In the genomic region with DNA sequence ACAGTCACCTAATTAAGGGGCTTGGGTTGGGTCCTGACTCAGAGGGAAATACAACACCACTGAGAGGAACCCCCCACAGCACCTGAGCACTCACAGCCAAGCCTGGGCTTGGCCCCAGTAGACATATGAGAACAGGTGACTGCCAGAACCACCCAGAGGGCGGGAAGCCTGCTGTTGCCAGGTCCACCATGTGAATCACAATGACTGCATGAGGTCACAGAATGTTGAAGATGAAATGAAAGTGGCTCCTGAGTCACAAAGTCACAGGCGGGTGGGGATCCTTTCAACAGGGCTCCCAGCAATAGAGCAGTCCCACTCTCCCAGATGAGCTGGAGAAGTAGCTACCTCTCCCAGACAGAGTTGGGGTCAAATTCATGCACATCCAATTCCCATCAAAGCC, we compare ENCODE assay signal across 27 cellular contexts. TPM values are rescaled to one million over a fixed set of nuclear protein-coding genes. Genes with fewer than 3 reads are reported as not detected.
DNase-seq lines count a peak whose midpoint lies in the region; ATAC-seq and TF ChIP-seq lines count a peak whose summit lies in the region.
"Had no signal": no experiment of that assay in that cellular context is flagged by ENCODE, and none has a peak within 500 bp of the region (broad histone marks: within the 10 kb centered on the region; RNA-seq: fewer than 3 reads in every experiment).

Gene LRRC74A, plus strand, starts transcription at position 287 of the 400 bp plus-strand sequence. CDS start 290 bp downstream, outside the sequence.

- TF ChIP-seq CTCF in progenitor cell of endocrine pancreas (IDR thresholded peaks at IDR 0.05; ENCODE audit: unreplicated experiment), result no peak

- no peaks in the 10 kb centered on the region for H3K27me3 Mint-ChIP-seq in dendritic cell treated with granulocyte-macrophage colony-stimulating factor and Interleukin-4, amounts not matched to agents 40 ng/mL and 50 ng/mL, for 4 days
- no peaks in the 10 kb centered on the region for H3K27me3 Mint-ChIP-seq in progenitor cell of endocrine pancreas
- H3K27me3 Mint-ChIP-seq in T-helper 2 cell treated with Interferon-gamma antibody and Interleukin-4, amounts not matched to agents 5 μg/mL and 100 μg/mL, for 36 hours (ENCODE audit: low read depth), result peaks cover 6% of the 10 kb centered on the region

- peaks cover 47% of the 10 kb centered on the region for H3K4me1 Mint-ChIP-seq in dendritic cell treated with granulocyte-macrophage colony-stimulating factor and Interleukin-4, amounts not matched to agents 40 ng/mL and 50 ng/mL, for 4 days (ENCODE audit: low read depth)
- peaks cover 35% of the 10 kb centered on the region for H3K4me1 Mint-ChIP-seq in progenitor cell of endocrine pancreas (ENCODE audit: low read depth)
- no peaks in the 10 kb centered on the region for H3K4me1 Mint-ChIP-seq in T-helper 2 cell treated with Interferon-gamma antibody and Interleukin-4, amounts not matched to agents 5 μg/mL and 100 μg/mL, for 36 hours (ENCODE audit: low read depth)
- H3K4me1 Mint-ChIP-seq: activated naive CD8-positive, alpha-beta T cell treated with anti-CD3 and anti-CD28 coated beads, Interleukin-2, amount 10 ng/mL, durations not matched to agents 7 days and 5 days; immature natural killer cell had no signal

- no peak for TF ChIP-seq RAD21 in Ishikawa (IDR thresholded peaks at IDR 0.05; ENCODE audit: low read depth)

- no peaks in the 10 kb centered on the region for H3K9me3 Mint-ChIP-seq in activated naive CD4-positive, alpha-beta T cell treated with anti-CD3 and anti-CD28 coated beads, Interleukin-2, amount 50 U/mL, for 72 hours
- H3K9me3 Mint-ChIP-seq in dendritic cell treated with granulocyte-macrophage colony-stimulating factor and Interleukin-4, amounts not matched to agents 40 ng/mL and 50 ng/mL, for 4 days, result no peaks in the 10 kb centered on the region
- no peaks in the 10 kb centered on the region for H3K9me3 Mint-ChIP-seq in progenitor cell of endocrine pancreas (ENCODE audit: low read depth)
- no peaks in the 10 kb centered on the region for H3K9me3 Mint-ChIP-seq in T-helper 2 cell treated with Interferon-gamma antibody and Interleukin-4, amounts not matched to agents 5 μg/mL and 100 μg/mL, for 36 hours
- H3K9me3 Mint-ChIP-seq: activated naive CD8-positive, alpha-beta T cell treated with anti-CD3 and anti-CD28 coated beads, Interleukin-2, amount 10 ng/mL, durations not matched to agents 7 days and 5 days; immature natural killer cell; natural killer cell treated with Interleukin-12 subunit alpha and Interleukin-12 subunit beta and Interleukin-15 and Interleukin-18, amount 100 ng/mL, for 72 hours had no signal

- H3K36me3 Mint-ChIP-seq in activated naive CD4-positive, alpha-beta T cell treated with anti-CD3 and anti-CD28 coated beads, Interleukin-2, amount 50 U/mL, for 72 hours, result no peaks in the 10 kb centered on the region
- H3K36me3 Mint-ChIP-seq in dendritic cell treated with granulocyte-macrophage colony-stimulating factor and Interleukin-4, amounts not matched to agents 40 ng/mL and 50 ng/mL, for 4 days (ENCODE audit: low read depth), result no peaks in the 10 kb centered on the region
- H3K36me3 Mint-ChIP-seq in progenitor cell of endocrine pancreas (ENCODE audit: insufficient read depth), result peaks cover 5% of the 10 kb centered on the region
- H3K36me3 Mint-ChIP-seq in T-helper 2 cell treated with Interferon-gamma antibody and Interleukin-4, amounts not matched to agents 5 μg/mL and 100 μg/mL, for 36 hours (ENCODE audit: low read depth), result no peaks in the 10 kb centered on the region
- H3K36me3 Mint-ChIP-seq: activated naive CD8-positive, alpha-beta T cell treated with anti-CD3 and anti-CD28 coated beads, Interleukin-2, amount 10 ng/mL, durations not matched to agents 7 days and 5 days; immature natural killer cell; natural killer cell treated with Interleukin-12 subunit alpha and Interleukin-12 subunit beta and Interleukin-15 and Interleukin-18, amount 100 ng/mL, for 72 hours had no signal

- TF ChIP-seq EP300 in Ishikawa (IDR thresholded peaks at IDR 0.05; ENCODE audit: borderline replicate concordance), result no peak

- H3K27ac Mint-ChIP-seq in activated naive CD4-positive, alpha-beta T cell treated with anti-CD3 and anti-CD28 coated beads, Interleukin-2, amount 50 U/mL, for 72 hours, result no peak within 1 kb of the TSS
- H3K27ac Mint-ChIP-seq in dendritic cell treated with granulocyte-macrophage colony-stimulating factor and Interleukin-4, amounts not matched to agents 40 ng/mL and 50 ng/mL, for 4 days, result peak within 1 kb of the TSS; percentile 47
- H3K27ac Mint-ChIP-seq in progenitor cell of endocrine pancreas, result peak within 1 kb of the TSS; percentile 98
- no peak within 1 kb of the TSS for H3K27ac Mint-ChIP-seq in T-helper 2 cell treated with Interferon-gamma antibody and Interleukin-4, amounts not matched to agents 5 μg/mL and 100 μg/mL, for 36 hours
- H3K27ac Mint-ChIP-seq: activated naive CD8-positive, alpha-beta T cell treated with anti-CD3 and anti-CD28 coated beads, Interleukin-2, amount 10 ng/mL, durations not matched to agents 7 days and 5 days; natural killer cell treated with Interleukin-12 subunit alpha and Interleukin-12 subunit beta and Interleukin-15 and Interleukin-18, amount 100 ng/mL, for 72 hours had no signal

- peak; percentile 7 to 20 for ATAC-seq in activated naive CD4-positive, alpha-beta T cell treated with anti-CD3 and anti-CD28 coated beads, Interleukin-2, amount 50 U/mL, for 72 hours
- ATAC-seq: left lung; natural killer cell treated with Interleukin-12 subunit alpha and Interleukin-12 subunit beta and Interleukin-15 and Interleukin-18, amount 100 ng/mL, for 72 hours; right cardiac atrium had no signal

- no peak for DNase-seq in activated naive CD4-positive, alpha-beta T cell treated with anti-CD3 and anti-CD28 coated beads, Interleukin-2, amount 50 U/mL, for 72 hours (ENCODE audit: low spot score in 2 of 2)
- DNase-seq in activated naive CD4-positive, alpha-beta T cell treated with Interleukin-2 at 50 U/mL for 16 hours, result no peak
- no peak for DNase-seq in progenitor cell of endocrine pancreas (ENCODE audit: low spot score, unreplicated experiment)
- DNase-seq in T-helper 2 cell treated with Interferon-gamma antibody and Interleukin-4, amounts not matched to agents 5 μg/mL and 100 μg/mL, for 36 hours (ENCODE audit: low spot score), result no peak
- DNase-seq in foreskin melanocyte, result no peak
- DNase-seq: activated naive CD8-positive, alpha-beta T cell treated with anti-CD3 and anti-CD28 coated beads, Interleukin-2, amount 10 ng/mL, durations not matched to agents 7 days and 5 days; cerebellar nuclear complex; foreskin fibroblast; immature natural killer cell; left lung; NCI-H2081; NCI-H510A; NK-92 treated with Interleukin-12 subunit alpha and Interleukin-12 subunit beta, amount 100 ng/mL, for 24 hours; ovary; right cardiac atrium; SHP77; spleen; stimulated activated CD4-positive, alpha-beta T cell treated with anti-CD3 and anti-CD28 coated beads, Interleukin-4, amount 100 ng/mL, for 1 hour; stimulated activated naive CD4-positive, alpha-beta T cell; SW 1271; thyroid gland had no signal

- intact Hi-C loops in dendritic cell treated with granulocyte-macrophage colony-stimulating factor and Interleukin-4, amounts not matched to agents 40 ng/mL and 50 ng/mL, for 4 days (cut with micrococcal nuclease), result no loop called here

- H3K4me3 Mint-ChIP-seq in dendritic cell treated with granulocyte-macrophage colony-stimulating factor and Interleukin-4, amounts not matched to agents 40 ng/mL and 50 ng/mL, for 4 days, result no peak within 1 kb of the TSS
- H3K4me3 Mint-ChIP-seq in progenitor cell of endocrine pancreas (ENCODE audit: low read depth), result no peak within 1 kb of the TSS
- H3K4me3 Mint-ChIP-seq in T-helper 2 cell treated with Interferon-gamma antibody and Interleukin-4, amounts not matched to agents 5 μg/mL and 100 μg/mL, for 36 hours, result no peak within 1 kb of the TSS
- H3K4me3 Mint-ChIP-seq: activated naive CD8-positive, alpha-beta T cell treated with anti-CD3 and anti-CD28 coated beads, Interleukin-2, amount 10 ng/mL, durations not matched to agents 7 days and 5 days; immature natural killer cell; natural killer cell treated with Interleukin-12 subunit alpha and Interleukin-12 subunit beta and Interleukin-15 and Interleukin-18, amount 100 ng/mL, for 72 hours had no signal

TF ChIP-seq in Ishikawa, 13 proteins besides CTCF, POLR2A, EP300 and RAD21:
- no peak for TF ChIP-seq TEAD4 (IDR thresholded peaks at IDR 0.05)
- TF ChIP-seq, protein P1, sequence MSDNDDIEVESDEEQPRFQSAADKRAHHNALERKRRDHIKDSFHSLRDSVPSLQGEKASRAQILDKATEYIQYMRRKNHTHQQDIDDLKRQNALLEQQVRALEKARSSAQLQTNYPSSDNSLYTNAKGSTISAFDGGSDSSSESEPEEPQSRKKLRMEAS (IDR thresholded peaks at IDR 0.05), result peak; percentile 88
- TF ChIP-seq CEBPB (IDR thresholded peaks at IDR 0.05), result no peak
- 0 out of 2 replicates have a peak, but pooled peaks have one; percentile 4 for TF ChIP-seq USF1 (IDR thresholded peaks at IDR 0.05)

RNA-seq across cellular contexts. Expression of gene LRRC74A, which starts in this region (rescaled TPM):
- total RNA-seq in activated naive CD4-positive, alpha-beta T cell treated with anti-CD3 and anti-CD28 coated beads, Interleukin-2, amount 50 U/mL, for 72 hours, result not detected
- total RNA-seq in progenitor cell of endocrine pancreas, result not detected in 2 replicates
- total RNA-seq: activated naive CD8-positive, alpha-beta T cell treated with anti-CD3 and anti-CD28 coated beads, Interleukin-2, amount 10 ng/mL, durations not matched to agents 7 days and 5 days; epithelial cell of proximal tubule; hepatocyte; left lung; MCF 10A; natural killer cell treated with Interleukin-12 subunit alpha and Interleukin-12 subunit beta and Interleukin-15 and Interleukin-18, amount 100 ng/mL, for 72 hours; thyroid gland had no signal

Comparison
In these comparisons a context has a peak if more than half of its experiments do, and no peak if none do; other contexts are left out.
1. Peak in ATAC-seq in activated naive CD4-positive, alpha-beta T cell treated with anti-CD3 and anti-CD28 coated beads, Interleukin-2, amount 50 U/mL, for 72 hours; RNA of the gene not detected or under 1 TPM.
2. H3K27ac Mint-ChIP-seq: peak in dendritic cell treated with granulocyte-macrophage colony-stimulating factor and Interleukin-4, amounts not matched to agents 40 ng/mL and 50 ng/mL, for 4 days (single experiment) and progenitor cell of endocrine pancreas (single experiment); none in activated naive CD4-positive, alpha-beta T cell treated with anti-CD3 and anti-CD28 coated beads, Interleukin-2, amount 50 U/mL, for 72 hours (0 of 2) and T-helper 2 cell treated with Interferon-gamma antibody and Interleukin-4, amounts not matched to agents 5 μg/mL and 100 μg/mL, for 36 hours (single experiment).